In genomic region chr22:38069372-38070249, GRCh38 we compare ENCODE assay signal across 1 cellular context.
TF ChIP-seq lines count a peak whose summit lies in the region.

No MANE protein-coding gene starts in this region.

TF ChIP-seq in H1, 55 proteins besides CTCF, POLR2A, EP300 and RAD21 (continued from another document):
- no peak for TF ChIP-seq EGR1 (IDR thresholded peaks at IDR 0.05; ENCODE audit: borderline replicate concordance, low read depth, low read length)
- TF ChIP-seq GTF2F1 (IDR thresholded peaks at IDR 0.05; ENCODE audit: borderline replicate concordance, low read depth, low read length): no peak
- no peak for TF ChIP-seq YY1 (IDR thresholded peaks at IDR 0.05; ENCODE audit: low read depth, low read length)
- no peak for TF ChIP-seq CBX5 (IDR thresholded peaks at IDR 0.05; ENCODE audit: low read depth, low read length)
- no peak for TF ChIP-seq CHD1 (IDR thresholded peaks at IDR 0.05; ENCODE audit: low read depth, low read length)
- TF ChIP-seq HDAC2 (IDR thresholded peaks at IDR 0.05; ENCODE audit: borderline replicate concordance in 1 of 2, low read depth in 2 of 2, low read length in 2 of 2): no peak
- no peak for TF ChIP-seq JUND (IDR thresholded peaks at IDR 0.05; ENCODE audit: low read length)
